ENCODE assay signal across 13 cellular contexts in genomic region chr12:6773662-6774351, GRCh38. TPM values are rescaled to one million over a fixed set of nuclear protein-coding genes. Genes with fewer than 3 reads are reported as not detected.
DNase-seq lines count a peak whose midpoint lies in the region; ATAC-seq, FAIRE-seq and TF ChIP-seq lines count a peak whose summit lies in the region.
"Had no signal": no experiment of that assay in that cellular context is flagged by ENCODE, and none has a peak within 500 bp of the region (broad histone marks: within the 10 kb centered on the region; RNA-seq: fewer than 3 reads in every experiment).

No MANE protein-coding gene starts in this region.

- CTCF ChIA-PET in activated CD8-positive, alpha-beta T cell treated with anti-CD3 and anti-CD28 coated beads, Interleukin-2, amount 10 ng/mL, durations not matched to agents 7 days and 5 days (lab: Charles Lee): interaction anchor here (0.5 to 20.8 kb wide), 7 partner anchors 4 to 292 kb away, joined by 3 to 378 read pairs (median 6); partner anchors contain the start of genes CDCA3, COPS7A, LAG3 and MLF2

- no peak for TF ChIP-seq CTCF in foreskin keratinocyte (conservative IDR thresholded peaks at IDR 0.05)

- peak; percentile 28 for ATAC-seq in activated CD8-positive, alpha-beta T cell treated with anti-CD3 and anti-CD28 coated beads, Interleukin-2, amount 10 ng/mL, durations not matched to agents 7 days and 5 days
- ATAC-seq in foreskin keratinocyte (peak; percentile 26), GM19351 (IDR thresholded peaks at IDR 0.05; ENCODE audit: unreplicated experiment) (no peak)

- H3K27ac ChIP-seq in foreskin keratinocyte: no peak overlapping the region

- in situ Hi-C loops in KBM-7 (cut with MboI; ENCODE audit: low pct_unique_long_range_greater_than_20kb, low sequenced_read_pairs): no loop called here

- POLR2A ChIA-PET in activated CD8-positive, alpha-beta T cell treated with anti-CD3 and anti-CD28 coated beads, Interleukin-2, amount 10 ng/mL, durations not matched to agents 7 days and 5 days (lab: Charles Lee): interaction anchor here (0.7 to 9.3 kb wide), 19 partner anchors 8 to 238 kb away, joined by 3 to 66 read pairs (median 4); partner anchors contain the start of genes C12orf57, CDCA3, COPS7A and MLF2

- H3K4me3 Mint-ChIP-seq in activated CD8-positive, alpha-beta T cell treated with anti-CD3 and anti-CD28 coated beads, Interleukin-2, amount 10 ng/mL, durations not matched to agents 7 days and 5 days: peak overlapping the region; percentile 87

- peaks cover 31% of the 10 kb centered on the region for H3K36me3 Mint-ChIP-seq in activated CD8-positive, alpha-beta T cell treated with anti-CD3 and anti-CD28 coated beads, Interleukin-2, amount 10 ng/mL, durations not matched to agents 7 days and 5 days (ENCODE audit: low read depth)

- peak overlapping the region; percentile 95 for H3K27ac Mint-ChIP-seq in activated CD8-positive, alpha-beta T cell treated with anti-CD3 and anti-CD28 coated beads, Interleukin-2, amount 10 ng/mL, durations not matched to agents 7 days and 5 days
- H3K27ac Mint-ChIP-seq: mesothelial cell of epicardium; stimulated activated naive B cell treated with anti-CD40 and anti-IgM and Interleukin-4, amounts not matched to agents 10 μg/mL and 1 μg/mL and 100 μg/mL, for 72 hours had no signal

- peaks cover under 1% of the 10 kb centered on the region for H3K27me3 Mint-ChIP-seq in activated CD8-positive, alpha-beta T cell treated with anti-CD3 and anti-CD28 coated beads, Interleukin-2, amount 10 ng/mL, durations not matched to agents 7 days and 5 days (ENCODE audit: low read depth)

- peak overlapping the region; percentile 35 for H3K4me3 ChIP-seq in H7 (ENCODE audit: insufficient read depth, low read depth, low read length)

- peaks cover 83% of the 10 kb centered on the region for H3K4me1 Mint-ChIP-seq in activated CD8-positive, alpha-beta T cell treated with anti-CD3 and anti-CD28 coated beads, Interleukin-2, amount 10 ng/mL, durations not matched to agents 7 days and 5 days (ENCODE audit: low read depth)

- FAIRE-seq in RCC 7860 (lab: Jason Lieb, UNC): no peak
- FAIRE-seq: endometrium had no signal

- peaks cover 3% of the 10 kb centered on the region for H3K36me3 ChIP-seq in H7 (replicated peaks; ENCODE audit: control insufficient read depth, insufficient read depth, low read length)

- H3K4me1 ChIP-seq in foreskin keratinocyte: no peaks in the 10 kb centered on the region

- H3K9me3 Mint-ChIP-seq in activated CD8-positive, alpha-beta T cell treated with anti-CD3 and anti-CD28 coated beads, Interleukin-2, amount 10 ng/mL, durations not matched to agents 7 days and 5 days (ENCODE audit: insufficient read depth): no peaks in the 10 kb centered on the region
- H3K9me3 Mint-ChIP-seq: mesothelial cell of epicardium; stimulated activated naive B cell treated with anti-CD40 and anti-IgM and Interleukin-4, amounts not matched to agents 10 μg/mL and 1 μg/mL and 100 μg/mL, for 72 hours had no signal

- DNase-seq in H7 (peak; percentile 80), foreskin keratinocyte (no peak), KBM-7 (no peak), RCC 7860 (ENCODE audit: low spot score) (no peak), NCI-H146 treated with DMSO at 0.1 percent for 48 hours (lab: John Stamatoyannopoulos, UW; ENCODE audit: unreplicated experiment) (no peak)
- DNase-seq in activated CD8-positive, alpha-beta T cell treated with anti-CD3 and anti-CD28 coated beads, Interleukin-2, amount 10 ng/mL, durations not matched to agents 7 days and 5 days: peak; percentile 42
- DNase-seq in stimulated activated CD8-positive, alpha-beta memory T cell treated with anti-CD3 and anti-CD28 coated beads, Interleukin-12 subunit alpha, Interleukin-12 subunit beta, amount 100 ng/mL, for 24 hours (ENCODE audit: extremely low read depth): peak; percentile 58
- DNase-seq: GF-D8; NCI-H69; stimulated activated naive B cell treated with anti-CD40 and anti-IgM and Interleukin-4, amounts not matched to agents 10 μg/mL and 1 μg/mL and 100 μg/mL, for 72 hours had no signal

- H3K27me3 ChIP-seq in H7 (ENCODE audit: control insufficient read depth, insufficient read depth, low read length) (peaks cover 71% of the 10 kb centered on the region), foreskin keratinocyte (peaks cover 32% of the 10 kb centered on the region)

RNA-seq across cellular contexts. Expression of gene LAG3, which starts 1.5 kb away (rescaled TPM):
- 0.35 and 2.0 TPM in 2 replicates for total RNA-seq in H7 (2014; rRNA removed; shearing (Covaris generic))
- 10 to 100 TPM; 43.0 to 45.2 TPM for total RNA-seq in activated CD8-positive, alpha-beta T cell treated with anti-CD3 and anti-CD28 coated beads, Interleukin-2, amount 10 ng/mL, durations not matched to agents 7 days and 5 days
- 0.07 and 0.24 TPM in 2 replicates for total RNA-seq in foreskin keratinocyte
- 0.12 and 0.20 TPM in 2 replicates for polyA plus RNA-seq in foreskin keratinocyte

RNA-seq across cellular contexts. Expression of gene PTMS, which starts 7.6 kb away (rescaled TPM):
- total RNA-seq in H7 (2014; rRNA removed; shearing (Covaris generic)): 237 and 270 TPM in 2 replicates
- 10 to 100 TPM; 42.9 to 47.4 TPM for total RNA-seq in activated CD8-positive, alpha-beta T cell treated with anti-CD3 and anti-CD28 coated beads, Interleukin-2, amount 10 ng/mL, durations not matched to agents 7 days and 5 days
- total RNA-seq in foreskin keratinocyte: 119 and 129 TPM in 2 replicates
- 390 and 426 TPM in 2 replicates for polyA plus RNA-seq in foreskin keratinocyte

RNA-seq across cellular contexts. Expression of gene CD4, which starts 15.5 kb away (rescaled TPM):
- total RNA-seq in H7 (2014; rRNA removed; shearing (Covaris generic)): 0.66 and 0.81 TPM in 2 replicates
- total RNA-seq in activated CD8-positive, alpha-beta T cell treated with anti-CD3 and anti-CD28 coated beads, Interleukin-2, amount 10 ng/mL, durations not matched to agents 7 days and 5 days: 1 to 10 TPM in 1 of 2 experiments, under 1 TPM in 1; 0.90 to 1.6 TPM
- not detected in 2 replicates for total RNA-seq in foreskin keratinocyte
- polyA plus RNA-seq in foreskin keratinocyte: 0.02 TPM in 1 of 2 replicates, not detected in the other

RNA-seq across cellular contexts. Expression of gene MLF2, which starts 20.9 kb away (rescaled TPM):
- 293 and 322 TPM in 2 replicates for total RNA-seq in H7 (2014; rRNA removed; shearing (Covaris generic))
- total RNA-seq in activated CD8-positive, alpha-beta T cell treated with anti-CD3 and anti-CD28 coated beads, Interleukin-2, amount 10 ng/mL, durations not matched to agents 7 days and 5 days: 100 to 1,000 TPM; 109 to 113 TPM
- 180 and 181 TPM in 2 replicates for total RNA-seq in foreskin keratinocyte
- 285 and 297 TPM in 2 replicates for polyA plus RNA-seq in foreskin keratinocyte

RNA-seq across cellular contexts. Expression of gene GPR162, which starts 47.8 kb away (rescaled TPM):
- total RNA-seq in H7 (2014; rRNA removed; shearing (Covaris generic)): 5.4 and 7.0 TPM in 2 replicates
- under 1 TPM; 0.13 to 0.34 TPM for total RNA-seq in activated CD8-positive, alpha-beta T cell treated with anti-CD3 and anti-CD28 coated beads, Interleukin-2, amount 10 ng/mL, durations not matched to agents 7 days and 5 days
- 0.14 and 0.21 TPM in 2 replicates for total RNA-seq in foreskin keratinocyte
- 0.13 and 0.24 TPM in 2 replicates for polyA plus RNA-seq in foreskin keratinocyte

Comparison
In these comparisons a context has a peak if more than half of its experiments do, and no peak if none do; other contexts are left out.
1. DNase-seq: peak in H7 (single experiment), activated CD8-positive, alpha-beta T cell treated with anti-CD3 and anti-CD28 coated beads, Interleukin-2, amount 10 ng/mL, durations not matched to agents 7 days and 5 days (single experiment) and stimulated activated CD8-positive, alpha-beta memory T cell treated with anti-CD3 and anti-CD28 coated beads, Interleukin-12 subunit alpha, Interleukin-12 subunit beta, amount 100 ng/mL, for 24 hours (single experiment); none in foreskin keratinocyte (0 of 2), KBM-7 (single experiment), RCC 7860 (single experiment) and NCI-H146 treated with DMSO at 0.1 percent for 48 hours (single experiment).
2. RNA of gene LAG3, which starts 1.5 kb away (total RNA-seq): 43.0 to 45.2 TPM in activated CD8-positive, alpha-beta T cell treated with anti-CD3 and anti-CD28 coated beads, Interleukin-2, amount 10 ng/mL, durations not matched to agents 7 days and 5 days; 0.35 to 2.0 TPM in H7 and 0.07 to 0.24 TPM in foreskin keratinocyte; every median in the first group is over 10 times any median in the second.